ENCODE assay signal across 27 cellular contexts in genomic region chr3:42347928-42348327, GRCh38.
"Had no signal": no experiment of that assay in that cellular context is flagged by ENCODE, and none has a peak within 500 bp of the region (broad histone marks: within the 10 kb centered on the region; RNA-seq: fewer than 3 reads in every experiment).

No MANE protein-coding gene starts in this region.

- H3K4me1 Mint-ChIP-seq: nephron progenitor cell; stimulated activated effector memory CD8-positive, alpha-beta T cell treated with anti-CD3 and anti-CD28 coated beads, Interleukin-12 subunit alpha, Interleukin-12 subunit beta, amount 100 ng/mL, for 72 hours; T-helper 17 cell had no signal

- H3K9me3 Mint-ChIP-seq: activated T-helper 2 cell treated with anti-CD3 and anti-CD28 coated beads, Interferon-gamma antibody, Interleukin-2, Interleukin-4, amounts not matched to agents 10 μg/mL and 5 μg/mL and 100 μg/mL, durations not matched to agents 14 hours and 24 hours and 36 hours; effector memory CD8-positive, alpha-beta T cell; stimulated activated effector memory CD8-positive, alpha-beta T cell treated with anti-CD3 and anti-CD28 coated beads, Interleukin-12 subunit alpha, Interleukin-12 subunit beta, amount 100 ng/mL, for 72 hours had no signal

- H3K4me3 Mint-ChIP-seq: activated CD8-positive, alpha-beta memory T cell treated with anti-CD3 and anti-CD28 coated beads, Interleukin-2, amount 10 ng/mL, durations not matched to agents 7 days and 5 days; activated CD8-positive, alpha-beta T cell treated with anti-CD3 and anti-CD28 coated beads, Interleukin-2, amount 10 ng/mL, durations not matched to agents 7 days and 5 days; activated naive CD8-positive, alpha-beta T cell treated with anti-CD3 and anti-CD28 coated beads, Interleukin-2, amount 10 ng/mL, durations not matched to agents 7 days and 5 days; nephron progenitor cell; stimulated activated effector memory CD8-positive, alpha-beta T cell treated with anti-CD3 and anti-CD28 coated beads, Interleukin-12 subunit alpha, Interleukin-12 subunit beta, amount 100 ng/mL, for 72 hours; T-helper 17 cell had no signal

- H3K27me3 Mint-ChIP-seq: activated CD8-positive, alpha-beta memory T cell treated with anti-CD3 and anti-CD28 coated beads, Interleukin-2, amount 10 ng/mL, durations not matched to agents 7 days and 5 days had no signal

- ATAC-seq: activated CD4-positive, CD25-positive, alpha-beta regulatory T cell treated with anti-CD3 and anti-CD28 coated beads, Interleukin-2, amount 50 U/mL, for 24 hours; activated CD8-positive, alpha-beta memory T cell treated with anti-CD3 and anti-CD28 coated beads, Interleukin-2, amount 10 ng/mL, durations not matched to agents 7 days and 5 days; activated CD8-positive, alpha-beta T cell treated with anti-CD3 and anti-CD28 coated beads, Interleukin-2, amount 10 ng/mL, durations not matched to agents 7 days and 5 days; effector memory CD8-positive, alpha-beta T cell; gastrocnemius medialis; mucosa of descending colon; right lobe of liver; stimulated activated effector memory CD8-positive, alpha-beta T cell treated with anti-CD3 and anti-CD28 coated beads, Interleukin-12 subunit alpha, Interleukin-12 subunit beta, amount 100 ng/mL, for 72 hours; T-helper 17 cell; upper lobe of right lung had no signal

- H3K36me3 Mint-ChIP-seq: activated CD8-positive, alpha-beta memory T cell treated with anti-CD3 and anti-CD28 coated beads, Interleukin-2, amount 10 ng/mL, durations not matched to agents 7 days and 5 days; activated naive CD8-positive, alpha-beta T cell treated with anti-CD3 and anti-CD28 coated beads, Interleukin-2, amount 10 ng/mL, durations not matched to agents 7 days and 5 days; stimulated activated effector memory CD8-positive, alpha-beta T cell treated with anti-CD3 and anti-CD28 coated beads, Interleukin-12 subunit alpha, Interleukin-12 subunit beta, amount 100 ng/mL, for 72 hours had no signal

- DNase-seq: activated CD4-positive, alpha-beta T cell treated with anti-CD3 and anti-CD28 coated beads, Interleukin-2, amount 50 U/mL, for 1 hour; activated CD8-positive, alpha-beta memory T cell treated with anti-CD3 and anti-CD28 coated beads, Interleukin-2, amount 10 ng/mL, durations not matched to agents 7 days and 5 days; activated CD8-positive, alpha-beta T cell treated with anti-CD3 and anti-CD28 coated beads, Interleukin-2, amount 10 ng/mL, durations not matched to agents 7 days and 5 days; activated naive CD8-positive, alpha-beta T cell treated with anti-CD3 and anti-CD28 coated beads, Interleukin-2, amount 10 ng/mL, durations not matched to agents 7 days and 5 days; amniotic stem cell; caudate nucleus; cortex of kidney; effector memory CD8-positive, alpha-beta T cell; erythroblast; gastrocnemius medialis; glutamatergic neuron; left ventricle myocardium inferior; mucosa of descending colon; nephron progenitor cell; ovary; right lobe of liver; stimulated activated CD4-positive, alpha-beta T cell treated with anti-CD3 and anti-CD28 coated beads, Interleukin-2, amount 100 ng/mL, for 48 hours; stomach; T-helper 17 cell; T1000; thyroid gland; upper lobe of right lung; WERI-Rb-1 had no signal

- H3K27ac Mint-ChIP-seq: activated CD8-positive, alpha-beta memory T cell treated with anti-CD3 and anti-CD28 coated beads, Interleukin-2, amount 10 ng/mL, durations not matched to agents 7 days and 5 days; activated CD8-positive, alpha-beta T cell treated with anti-CD3 and anti-CD28 coated beads, Interleukin-2, amount 10 ng/mL, durations not matched to agents 7 days and 5 days; activated naive CD8-positive, alpha-beta T cell treated with anti-CD3 and anti-CD28 coated beads, Interleukin-2, amount 10 ng/mL, durations not matched to agents 7 days and 5 days; activated T-helper 2 cell treated with anti-CD3 and anti-CD28 coated beads, Interferon-gamma antibody, Interleukin-2, Interleukin-4, amounts not matched to agents 10 μg/mL and 5 μg/mL and 100 μg/mL, durations not matched to agents 14 hours and 24 hours and 36 hours; nephron progenitor cell; progenitor cell of endocrine pancreas; stimulated activated effector memory CD8-positive, alpha-beta T cell treated with anti-CD3 and anti-CD28 coated beads, Interleukin-12 subunit alpha, Interleukin-12 subunit beta, amount 100 ng/mL, for 72 hours; T-helper 17 cell had no signal
